Comparison of ENCODE assay signal across 10 cellular contexts in the genomic region with DNA sequence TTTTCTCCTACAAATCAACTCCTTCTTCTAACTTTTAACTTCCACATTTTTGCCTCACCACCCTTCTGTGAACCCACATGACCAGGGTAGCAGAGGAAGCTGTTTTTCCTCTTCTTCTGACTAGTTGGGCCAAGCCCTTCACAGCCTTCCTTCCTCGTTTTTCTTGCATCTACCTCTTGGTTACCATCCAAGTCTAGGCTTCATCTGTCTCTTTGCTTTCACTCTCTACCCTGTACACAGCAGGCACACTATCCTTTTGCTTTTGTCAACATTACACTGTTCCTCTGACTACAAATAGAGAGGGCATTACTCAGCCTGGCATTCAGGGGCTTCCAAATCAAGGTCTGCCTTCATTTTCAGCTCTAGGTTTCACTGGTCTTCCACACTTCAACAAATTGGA. TPM values are rescaled to one million over a fixed set of nuclear protein-coding genes. Genes with fewer than 3 reads are reported as not detected.
A peak's percentile ranks its signal among the peaks of the same experiment; 100 is the strongest.
DNase-seq lines count a peak whose midpoint lies in the region; ATAC-seq, FAIRE-seq and TF ChIP-seq lines count a peak whose summit lies in the region.
"Had no signal": no experiment of that assay in that cellular context is flagged by ENCODE, and none has a peak within 500 bp of the region (broad histone marks: within the 10 kb centered on the region; RNA-seq: fewer than 3 reads in every experiment).

No MANE protein-coding gene starts in this region.

- H3K4me3 Mint-ChIP-seq in CD8-positive, alpha-beta memory T cell, result peak overlapping the region in 3 of 7 donors; percentile 30 to 50 (median 42)
- H3K4me3 Mint-ChIP-seq in naive thymus-derived CD4-positive, alpha-beta T cell, result peak overlapping the region in 3 of 10 donors; percentile 1 to 19 (median 16)
- H3K4me3 Mint-ChIP-seq in osteocyte (ENCODE audit: unreplicated experiment) (no peak overlapping the region), glutamatergic neuron (ENCODE audit: unreplicated experiment) (no peak overlapping the region)

- no peak for TF ChIP-seq RAD21 in GM12878 (IDR thresholded peaks at IDR 0.05; ENCODE audit: insufficient read depth, low read depth, low read length)

- H4K20me1 ChIP-seq in GM12878 (ENCODE audit: control insufficient read depth, insufficient read depth), result no peaks in the 10 kb centered on the region

- peaks cover 35 to 71% (median 46%) of the 10 kb centered on the region in 3 donors for H3K4me1 Mint-ChIP-seq in CD8-positive, alpha-beta memory T cell
- peaks cover 25 to 50% (median 30%) of the 10 kb centered on the region in 7 donors for H3K4me1 Mint-ChIP-seq in naive thymus-derived CD4-positive, alpha-beta T cell
- peaks cover 16% of the 10 kb centered on the region for H3K4me1 Mint-ChIP-seq in osteocyte (ENCODE audit: unreplicated experiment)
- peaks cover 18% of the 10 kb centered on the region for H3K4me1 Mint-ChIP-seq in glutamatergic neuron (ENCODE audit: low read depth, unreplicated experiment)

- ATAC-seq in GM12878, result no peak
- peak; percentile 70 for ATAC-seq in naive thymus-derived CD4-positive, alpha-beta T cell
- ATAC-seq: SK-N-SH treated with all-trans-retinoic acid at 6 μM for 48 hours had no signal

- peak overlapping the region; percentile 19; the same call in 1 of the 2 replicates for H2AFZ ChIP-seq in GM12878 (ENCODE audit: control insufficient read depth, low read depth, low read length)

- SMC1A ChIA-PET in GM12878 (lab: Charles Lee; ENCODE audit: uncharacterized antibody, unreplicated experiment), result no interaction called here

- RAD21 ChIA-PET in GM12878 (lab: Charles Lee; ENCODE audit: unreplicated experiment), result no interaction called here

- POLR2A ChIA-PET in CD8-positive, alpha-beta memory T cell (lab: Charles Lee), result no interaction called here
- POLR2A ChIA-PET in GM12878 (lab: Charles Lee), result no interaction called here
- POLR2A ChIA-PET in naive thymus-derived CD4-positive, alpha-beta T cell (lab: Charles Lee), result interaction anchor here (0.7 kb wide), 2 partner anchors 22 to 28 kb away, joined by 3 read pairs; a partner anchor contains a TSS

- no peaks in the 10 kb centered on the region for H3K27me3 ChIP-seq in CD8-positive, alpha-beta memory T cell (ENCODE audit: insufficient read depth, low read length, poor library complexity, severe bottlenecking)
- H3K27me3 ChIP-seq in GM12878 (replicated peaks in 1 of 2; ENCODE audit: control insufficient read depth in 2 of 2, insufficient read depth in 2 of 2, low read length in 1 of 2) (no peaks in the 10 kb centered on the region), brain microvascular endothelial cell (replicated peaks) (no peaks in the 10 kb centered on the region)
- H3K27me3 ChIP-seq in naive thymus-derived CD4-positive, alpha-beta T cell (ENCODE audit: control insufficient read depth in 2 of 2, insufficient read depth in 2 of 2, low read length in 2 of 2), result no peaks in the 10 kb centered on the region

- H3K9ac ChIP-seq in GM12878 (ENCODE audit: control insufficient read depth, insufficient read depth, low read length), result no peak overlapping the region

- no peak overlapping the region for H3K4me2 ChIP-seq in GM12878 (ENCODE audit: control insufficient read depth, insufficient read depth)

- no peaks in the 10 kb centered on the region for H3K79me2 ChIP-seq in GM12878 (ENCODE audit: control insufficient read depth, insufficient read depth, low read length)

- TF ChIP-seq EP300 in GM12878 (IDR thresholded peaks at IDR 0.05; ENCODE audit: borderline replicate concordance in 1 of 2, control insufficient read depth in 1 of 2, low read depth in 2 of 2, low read length in 2 of 2), result no peak

- H3K36me3 ChIP-seq in CD8-positive, alpha-beta memory T cell (ENCODE audit: insufficient read depth, low read length), result no peaks in the 10 kb centered on the region
- no peaks in the 10 kb centered on the region for H3K36me3 ChIP-seq in GM12878 (ENCODE audit: control insufficient read depth in 2 of 2, insufficient read depth in 2 of 2, low read length in 1 of 2)
- no peaks in the 10 kb centered on the region for H3K36me3 ChIP-seq in naive thymus-derived CD4-positive, alpha-beta T cell (ENCODE audit: control insufficient read depth in 2 of 3, insufficient read depth in 3 of 3, low read length in 3 of 3)
- no peaks in the 10 kb centered on the region for H3K36me3 ChIP-seq in brain microvascular endothelial cell (replicated peaks)

- BruUV-seq in GM12878 (replicated peaks; lab: Mats Ljungman, UMichigan), result no TSS peak

- H3K27ac ChIP-seq in CD8-positive, alpha-beta memory T cell (ENCODE audit: low read depth, low read length), result no peak overlapping the region
- H3K27ac ChIP-seq in GM12878 (ENCODE audit: control insufficient read depth, insufficient read depth) (no peak overlapping the region), brain microvascular endothelial cell (no peak overlapping the region)
- no peak overlapping the region for H3K27ac ChIP-seq in naive thymus-derived CD4-positive, alpha-beta T cell (ENCODE audit: low read depth, low read length)

- 50% methylated on average over 1 of the region's 1 CpG for WGBS in GM12878 (ENCODE audit: insufficient coverage, insufficient replicate concordance, low lambda C conversion rate, missing lambda C conversion rate)

- TF ChIP-seq POLR2A in GM12878 (IDR thresholded peaks at IDR 0.05; ENCODE audit: low read depth, low read length), result no peak

- peaks cover 4 to 17% (median 5%) of the 10 kb centered on the region in 3 donors for H3K36me3 Mint-ChIP-seq in CD8-positive, alpha-beta memory T cell
- H3K36me3 Mint-ChIP-seq in naive thymus-derived CD4-positive, alpha-beta T cell, result peaks cover 4 to 38% (median 26%) of the 10 kb centered on the region in 5 donors
- H3K36me3 Mint-ChIP-seq in osteocyte (ENCODE audit: unreplicated experiment) (no peaks in the 10 kb centered on the region), glutamatergic neuron (ENCODE audit: unreplicated experiment) (no peaks in the 10 kb centered on the region)

- peaks cover 0 to 2% of the 10 kb centered on the region in 2 donors for H3K27me3 Mint-ChIP-seq in CD8-positive, alpha-beta memory T cell
- H3K27me3 Mint-ChIP-seq in naive thymus-derived CD4-positive, alpha-beta T cell, result no peaks in the 10 kb centered on the region
- H3K27me3 Mint-ChIP-seq in osteocyte (ENCODE audit: unreplicated experiment) (no peaks in the 10 kb centered on the region), glutamatergic neuron (ENCODE audit: unreplicated experiment) (no peaks in the 10 kb centered on the region)

- H3K4me1 ChIP-seq in CD8-positive, alpha-beta memory T cell (ENCODE audit: insufficient read depth, low read length), result peaks cover 16% of the 10 kb centered on the region
- peaks cover 23% of the 10 kb centered on the region for H3K4me1 ChIP-seq in GM12878 (ENCODE audit: control insufficient read depth, insufficient read depth, low read length)
- peaks cover 10 to 22% of the 10 kb centered on the region in 2 donors for H3K4me1 ChIP-seq in naive thymus-derived CD4-positive, alpha-beta T cell (ENCODE audit: control insufficient read depth in 2 of 2, insufficient read depth in 2 of 2, low read length in 2 of 2)

- CTCF ChIA-PET in CD8-positive, alpha-beta memory T cell (lab: Charles Lee), result no interaction called here
- CTCF ChIA-PET in GM12878 (lab: Yijun Ruan, JAX), result interaction anchor here (1.8 kb wide), 1 partner anchor 59 kb away, joined by 8 read pairs; no protein-coding TSS in a partner anchor
- CTCF ChIA-PET in naive thymus-derived CD4-positive, alpha-beta T cell (lab: Charles Lee), result no interaction called here

- no peak overlapping the region for H3K4me3 ChIP-seq in CD8-positive, alpha-beta memory T cell (ENCODE audit: low read length)
- no peak overlapping the region for H3K4me3 ChIP-seq in GM12878
- no peak overlapping the region for H3K4me3 ChIP-seq in naive thymus-derived CD4-positive, alpha-beta T cell (ENCODE audit: low read length)
- no peak overlapping the region for H3K4me3 ChIP-seq in brain microvascular endothelial cell (ENCODE audit: low read depth, low read length)

- no peak for DNase-seq in CD8-positive, alpha-beta memory T cell
- DNase-seq in NCI-H446 treated with DMSO at 0.1 percent for 48 hours (lab: John Stamatoyannopoulos, UW) (peak; percentile 44), GM12878 (ENCODE audit: low read depth, low spot score) (no peak), NCI-H2196 treated with DMSO at 0.1 percent for 48 hours (lab: John Stamatoyannopoulos, UW; ENCODE audit: unreplicated experiment) (no peak), brain microvascular endothelial cell (no peak), osteocyte (ENCODE audit: extremely low spot score, unreplicated experiment) (no peak), glutamatergic neuron (no peak)
- no peak for DNase-seq in naive thymus-derived CD4-positive, alpha-beta T cell

- intact Hi-C loops in GM12878 (cut with micrococcal nuclease; ENCODE audit: unreplicated experiment), result no loop called here
- intact Hi-C loops in naive thymus-derived CD4-positive, alpha-beta T cell (cut with micrococcal nuclease), result loop anchor here in 1 of 2 donors (5.0 kb wide), 1 partner anchor 146 kb away; a partner anchor contains a TSS

- in situ Hi-C loops in GM12878 (cut with MboI), result no loop called here
- in situ Hi-C loops in brain microvascular endothelial cell (cut with HindIII; ENCODE audit: low pct_ligation_motif_present, low sequenced_read_pairs), result no loop called here

- H3K9me3 ChIP-seq in CD8-positive, alpha-beta memory T cell (ENCODE audit: low read length), result no peaks in the 10 kb centered on the region
- H3K9me3 ChIP-seq in GM12878 (replicated peaks; ENCODE audit: control insufficient read depth, insufficient read depth, low read length), result peaks cover 2% of the 10 kb centered on the region; the same call in 2 of the 3 replicates
- H3K9me3 ChIP-seq in naive thymus-derived CD4-positive, alpha-beta T cell (ENCODE audit: control insufficient read depth in 2 of 3, low read length in 3 of 3), result no peaks in the 10 kb centered on the region

- TF ChIP-seq CTCF in GM12878 (IDR thresholded peaks at IDR 0.05 in 2 of 3, conservative IDR thresholded peaks at IDR 0.05 in 1 of 3; ENCODE audit: control insufficient read depth in 2 of 3, extremely low read depth in 1 of 3, insufficient read depth in 1 of 3, low read depth in 3 of 3, low read length in 3 of 3), result no peak
- TF ChIP-seq CTCF in brain microvascular endothelial cell (IDR thresholded peaks at IDR 0.05; ENCODE audit: low read depth, low read length, missing control alignments), result no peak
- TF ChIP-seq CTCF in osteocyte (IDR thresholded peaks at IDR 0.05), result no peak
- no peak for TF ChIP-seq CTCF in glutamatergic neuron (IDR thresholded peaks at IDR 0.05; ENCODE audit: partially characterized antibody, unreplicated experiment)

- peak overlapping the region in 7 of 8 donors; percentile 14 to 81 (median 42) for H3K27ac Mint-ChIP-seq in CD8-positive, alpha-beta memory T cell
- peak overlapping the region in 6 of 9 donors; percentile 25 to 88 (median 46) for H3K27ac Mint-ChIP-seq in naive thymus-derived CD4-positive, alpha-beta T cell
- no peak overlapping the region for H3K27ac Mint-ChIP-seq in osteocyte (ENCODE audit: unreplicated experiment)
- no peak overlapping the region for H3K27ac Mint-ChIP-seq in glutamatergic neuron (ENCODE audit: unreplicated experiment)

- FAIRE-seq in GM12878 (lab: Jason Lieb, UNC), result no peak
- FAIRE-seq: astrocyte had no signal

- H3K9me3 Mint-ChIP-seq in CD8-positive, alpha-beta memory T cell, result no peaks in the 10 kb centered on the region
- H3K9me3 Mint-ChIP-seq in naive thymus-derived CD4-positive, alpha-beta T cell, result peaks cover 0 to 10% (median 2%) of the 10 kb centered on the region in 11 donors
- H3K9me3 Mint-ChIP-seq in osteocyte (ENCODE audit: unreplicated experiment), result no peaks in the 10 kb centered on the region
- no peaks in the 10 kb centered on the region for H3K9me3 Mint-ChIP-seq in glutamatergic neuron (ENCODE audit: unreplicated experiment)

RNA-seq across cellular contexts. Expression of a gene that starts 22.0 kb away (rescaled TPM):
- total RNA-seq in CD8-positive, alpha-beta memory T cell, result 1 to 10 TPM; 1.2 to 2.2 TPM
- 18.0 TPM for polyA plus RNA-seq in CD8-positive, alpha-beta memory T cell
- total RNA-seq in GM12878 (2013; cell fraction: nucleolus; rRNA removed), result 54.3 and 56.4 TPM in 2 replicates
- total RNA-seq in GM12878 (2014; rRNA removed) (8.9 and 11.5 TPM in 2 replicates), GM12878 (2014; rRNA removed; fragmentation: Illumina TruSeq; extraction: Trizol) (9.7 and 13.6 TPM in 2 replicates), GM12878 (2021) (7.4 and 8.8 TPM in 2 replicates), osteocyte (3.5 TPM in 2 replicates), glutamatergic neuron (ENCODE audit: unreplicated experiment) (11.4 TPM)
- 11.7 TPM for polyA plus RNA-seq in GM12878 (2011; ENCODE audit: low read depth)
- polyA plus RNA-seq in GM12878 (2011; rRNA removed) (3.5 and 5.3 TPM in 2 replicates), GM12878 (2014; fragmentation: Illumina TruSeq; extraction: Trizol) (8.2 and 10.3 TPM in 2 replicates), GM12878 (2014; fragmentation: Nextera tagmentation; extraction: Ambion mirVana) (10 to 100 TPM; 10.7 to 14.2 TPM), GM12878 (2014; rRNA removed) (6.3 and 8.1 TPM in 2 replicates), GM12878 (2016; fragmentation: Nextera tagmentation; extraction: Ambion mirVana) (10 to 100 TPM; 12.5 to 13.2 TPM)
- polyA plus RNA-seq in GM12878 (2011; cell fraction: cytosol; rRNA removed), result 1.6 and 3.1 TPM in 2 replicates
- 2.0 and 3.0 TPM in 2 replicates for polyA plus RNA-seq in GM12878 (2011; cell fraction: nucleus; rRNA removed)
- 6.7 and 8.2 TPM in 2 replicates for polyA plus RNA-seq in GM12878 (2012)
- 9.3 and 11.1 TPM in 2 replicates for polyA minus RNA-seq in GM12878 (2011; rRNA and poly(A)+ RNA removed)
- polyA minus RNA-seq in GM12878 (2011; cell fraction: cytosol; rRNA and poly(A)+ RNA removed), result 0.67 and 1.7 TPM in 2 replicates
- 11.0 and 12.1 TPM in 2 replicates for polyA minus RNA-seq in GM12878 (2011; cell fraction: nucleus; rRNA and poly(A)+ RNA removed)
- 10 to 100 TPM in 4 of 5 experiments, 1 to 10 TPM in 1; 9.3 to 21.9 (median 16.6) TPM for total RNA-seq in naive thymus-derived CD4-positive, alpha-beta T cell
- polyA plus RNA-seq in naive thymus-derived CD4-positive, alpha-beta T cell, result 10 to 100 TPM; 15.3 to 23.1 TPM

Comparison
In these comparisons a context has a peak if more than half of its experiments do, and no peak if none do; other contexts are left out.
1. H3K27ac Mint-ChIP-seq: peak in CD8-positive, alpha-beta memory T cell (7 of 8) and naive thymus-derived CD4-positive, alpha-beta T cell (6 of 9); none in osteocyte (single experiment) and glutamatergic neuron (single experiment).